Comparison of ENCODE assay signal across 8 cellular contexts in genomic region chr4:169010125-169011023, GRCh38. TPM values are rescaled to one million over a fixed set of nuclear protein-coding genes. Genes with fewer than 3 reads are reported as not detected.
DNase-seq lines count a peak whose midpoint lies in the region; ATAC-seq, FAIRE-seq and TF ChIP-seq lines count a peak whose summit lies in the region.

CBR4 (minus strand) TSS chr4:169010255; CDS start chr4:169010089, 166 bp downstream.

- H3K27me3 ChIP-seq in WERI-Rb-1 (ENCODE audit: insufficient read depth, low read depth, severe bottlenecking) (no peaks in the 10 kb centered on the region), bronchial epithelial cell (ENCODE audit: control insufficient read depth, insufficient read depth, low read length) (no peaks in the 10 kb centered on the region), smooth muscle cell (ENCODE audit: low read depth) (no peaks in the 10 kb centered on the region)

- peak within 1 kb of the TSS; percentile 91 for H3K4me2 ChIP-seq in smooth muscle cell

- H2AFZ ChIP-seq in smooth muscle cell (ENCODE audit: low read depth): peak within 1 kb of the TSS; percentile 82

- FAIRE-seq in bronchial epithelial cell (lab: Jason Lieb, UNC): no peak

- peak within 1 kb of the TSS; percentile 90 for H3K9ac ChIP-seq in smooth muscle cell (ENCODE audit: low read depth)

- in situ Hi-C loops in ACHN (cut with HindIII; ENCODE audit: low pct_ligation_motif_present, low pct_unique_long_range_greater_than_20kb, low sequenced_read_pairs): no loop called here

- WGBS in smooth muscle cell (ENCODE audit: low lambda C conversion rate): 1% methylated on average over 54 of the region's 54 CpGs

- no peaks in the 10 kb centered on the region for H4K20me1 ChIP-seq in smooth muscle cell (ENCODE audit: low read depth)

- no peaks in the 10 kb centered on the region for H3F3A ChIP-seq in smooth muscle cell (ENCODE audit: low read depth)

- peaks cover 14% of the 10 kb centered on the region for H3K36me3 ChIP-seq in WERI-Rb-1
- H3K36me3 ChIP-seq in bronchial epithelial cell (ENCODE audit: control insufficient read depth, insufficient read depth, low read length): no peaks in the 10 kb centered on the region
- no peaks in the 10 kb centered on the region for H3K36me3 ChIP-seq in smooth muscle cell (ENCODE audit: low read depth)

- H3K4me3 ChIP-seq in WERI-Rb-1 (ENCODE audit: low read depth, low read length) (peak within 1 kb of the TSS; percentile 67), bronchial epithelial cell (ENCODE audit: low read depth, low read length) (peak within 1 kb of the TSS; percentile 72), smooth muscle cell (peak within 1 kb of the TSS; percentile 60)

- H3K27ac ChIP-seq in WERI-Rb-1: peak within 1 kb of the TSS; percentile 92
- peak within 1 kb of the TSS; percentile 86 for H3K27ac ChIP-seq in smooth muscle cell (ENCODE audit: low read depth)

- H3K4me1 ChIP-seq in smooth muscle cell (ENCODE audit: low read depth): peaks cover 23% of the 10 kb centered on the region

- no peaks in the 10 kb centered on the region for H3K9me3 ChIP-seq in WERI-Rb-1 (ENCODE audit: severe bottlenecking)
- no peaks in the 10 kb centered on the region for H3K9me3 ChIP-seq in smooth muscle cell (replicated peaks; ENCODE audit: low read depth)

- TF ChIP-seq CTCF in WERI-Rb-1 (IDR thresholded peaks at IDR 0.05; ENCODE audit: low read depth, low read length) (peak; percentile 40), bronchial epithelial cell (IDR thresholded peaks at IDR 0.05; ENCODE audit: insufficient read depth, low read length, severe bottlenecking) (peak; percentile 29), smooth muscle cell (IDR thresholded peaks at IDR 0.05; ENCODE audit: borderline replicate concordance, insufficient read depth, poor library complexity, severe bottlenecking) (no peak)

- peaks cover 28% of the 10 kb centered on the region for H3K79me2 ChIP-seq in smooth muscle cell (ENCODE audit: low read depth)

- DNase-seq in ACHN (peak; percentile 97), NCI-H2196 treated with DMSO at 0.1 percent for 48 hours (lab: John Stamatoyannopoulos, UW; ENCODE audit: unreplicated experiment) (peak; percentile 88), WERI-Rb-1 (peak; percentile 99), bronchial epithelial cell (ENCODE audit: low read depth) (peak; percentile 97), iPS-NIHi11 (ENCODE audit: low spot score) (peak; percentile 91), smooth muscle cell (lab: John Stamatoyannopoulos, UW; ENCODE audit: unreplicated experiment) (peak; percentile 81)

- ATAC-seq in GM18868 (IDR thresholded peaks at IDR 0.05; ENCODE audit: unreplicated experiment): peak; percentile 97
- peak; percentile 98 for ATAC-seq in HG03135 (IDR thresholded peaks at IDR 0.05; ENCODE audit: unreplicated experiment)

RNA-seq across cellular contexts. Expression of gene CBR4, which starts in this region (rescaled TPM):
- total RNA-seq in bronchial epithelial cell (9.5 and 14.7 TPM in 2 replicates), smooth muscle cell (14.5 and 15.0 TPM in 2 replicates)
- 7.6 and 11.3 TPM in 2 replicates for polyA plus RNA-seq in smooth muscle cell

Comparison
In these comparisons a context has a peak if more than half of its experiments do, and no peak if none do; other contexts are left out.
1. Peak in every context shown above with its lines: DNase-seq, ATAC-seq, H3K4me3 ChIP-seq and H3K27ac ChIP-seq.